ENCODE assay signal across 15 cellular contexts in the genomic region with DNA sequence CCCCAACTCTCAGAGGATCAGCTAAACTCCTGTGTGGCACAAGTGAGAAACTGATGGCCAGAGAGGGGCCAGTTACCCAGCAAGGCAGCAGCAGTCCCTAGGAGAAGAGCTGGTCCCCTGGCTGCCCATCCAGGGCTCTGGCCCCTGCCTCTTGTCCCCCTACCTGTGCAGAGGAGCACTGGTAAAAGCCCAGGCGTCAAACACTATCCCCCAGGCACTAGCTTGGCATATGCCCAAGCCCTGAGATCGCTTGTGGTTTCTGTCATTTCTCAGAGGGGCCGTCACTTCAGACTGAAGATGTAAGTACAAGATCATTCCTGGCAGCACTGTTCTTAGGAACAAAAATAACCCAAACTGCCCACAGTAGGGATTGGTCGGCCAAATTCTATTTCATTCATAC. TPM values are rescaled to one million over a fixed set of nuclear protein-coding genes. Genes with fewer than 3 reads are reported as not detected.
DNase-seq lines count a peak whose midpoint lies in the region; ATAC-seq and TF ChIP-seq lines count a peak whose summit lies in the region.
"Had no signal": no experiment of that assay in that cellular context is flagged by ENCODE, and none has a peak within 500 bp of the region (broad histone marks: within the 10 kb centered on the region; RNA-seq: fewer than 3 reads in every experiment).

No MANE protein-coding gene starts in this region.

- H2AFZ ChIP-seq in IMR-90 (replicated peaks; ENCODE audit: low read length, poor library complexity): no peak overlapping the region

- H4K91ac ChIP-seq in IMR-90 (ENCODE audit: insufficient read depth, low read depth, low read length): 0 out of 2 replicates have a peak overlapping the region, but pooled peaks have one; percentile 7

- no peak overlapping the region for H4K5ac ChIP-seq in IMR-90 (ENCODE audit: low read depth, low read length)

- peaks cover 3% of the 10 kb centered on the region; the same call in 1 of the 2 replicates for H3K9me1 ChIP-seq in IMR-90 (ENCODE audit: insufficient read depth, low read length)

- peak; percentile 36 for DNase-seq in IMR-90
- peak; percentile 74 for DNase-seq in astrocyte of the hippocampus (ENCODE audit: low read depth, low spot score)
- DNase-seq in left cardiac atrium: no peak
- DNase-seq in GM13976 (ENCODE audit: low spot score): no peak
- no peak for DNase-seq in COR-L47 (lab: John Stamatoyannopoulos, UW)
- no peak for DNase-seq in T-helper 1 cell
- DNase-seq: kidney glomerular epithelial cell, NCI-H1105, NCI-H510A, right lobe of liver had no signal

- BruUV-seq in IMR-90 (replicated peaks; lab: Mats Ljungman, UMichigan): no TSS peak

- H3K9ac ChIP-seq in IMR-90 (ENCODE audit: low read depth, low read length): no peak overlapping the region
- H3K9ac ChIP-seq in subcutaneous abdominal adipose tissue (ENCODE audit: low read length in 5 of 5): peak overlapping the region in 3 of 5 donors; percentile 31 to 78 (median 31)

- no peaks in the 10 kb centered on the region for H3K27me3 ChIP-seq in IMR-90 (ENCODE audit: control insufficient read depth, insufficient read depth, low read length)
- no peaks in the 10 kb centered on the region for H3K27me3 ChIP-seq in subcutaneous abdominal adipose tissue (ENCODE audit: control insufficient read depth in 5 of 5, insufficient read depth in 4 of 5, low read length in 5 of 5)
- H3K27me3 ChIP-seq: right lobe of liver, SJSA1 had no signal

- POLR2A ChIA-PET in IMR-90 (lab: Charles Lee; ENCODE audit: unreplicated experiment): no interaction called here

- no peak for TF ChIP-seq POLR2A in IMR-90 (IDR thresholded peaks at IDR 0.05; ENCODE audit: low read depth, low read length)

- no CpG with 5 or more reads among the region's 4 CpGs for WGBS in IMR-90 (ENCODE audit: extremely low coverage in 2 of 2, insufficient read length in 1 of 2), 2 experiments

- no peak overlapping the region for H3K4me2 ChIP-seq in IMR-90 (ENCODE audit: low read depth, low read length)

- intact Hi-C loops in IMR-90 (cut with micrococcal nuclease) (no loop called here), left cardiac atrium (cut with DNase I) (loop anchor here in 1 of 2 donors (5.0 kb wide), 1 partner anchor 135 kb away; no protein-coding TSS in a partner anchor)

- H2AK5ac ChIP-seq in IMR-90 (ENCODE audit: low read depth, low read length): peak overlapping the region; percentile 36

- H4K8ac ChIP-seq in IMR-90 (ENCODE audit: low read depth in 2 of 2, low read length in 2 of 2): no peak overlapping the region

- H3K23ac ChIP-seq in IMR-90 (ENCODE audit: low read depth, low read length): no peak overlapping the region

- peaks cover 42% of the 10 kb centered on the region; the same call in 1 of the 2 replicates for H3K36me3 ChIP-seq in IMR-90 (ENCODE audit: control insufficient read depth, insufficient read depth, low read length)
- H3K36me3 ChIP-seq in subcutaneous abdominal adipose tissue (ENCODE audit: control insufficient read depth in 5 of 5, insufficient read depth in 5 of 5, low read length in 5 of 5): peaks cover 0 to 44% (median 37%) of the 10 kb centered on the region in 5 donors
- H3K36me3 ChIP-seq: right lobe of liver, SJSA1, thoracic aorta had no signal

- TF ChIP-seq RAD21 in IMR-90 (IDR thresholded peaks at IDR 0.05; ENCODE audit: low read length): no peak

- no peak overlapping the region for H3K4me3 ChIP-seq in IMR-90 (ENCODE audit: insufficient read depth, low read depth, low read length)
- no peak overlapping the region for H3K4me3 ChIP-seq in subcutaneous abdominal adipose tissue (ENCODE audit: low read depth in 1 of 5, low read length in 5 of 5)
- H3K4me3 ChIP-seq: right lobe of liver, SJSA1 had no signal

- H3K14ac ChIP-seq in IMR-90 (replicated peaks; ENCODE audit: low read depth, low read length): no peak overlapping the region

- no peak overlapping the region for H2BK15ac ChIP-seq in IMR-90 (ENCODE audit: low read depth, low read length)

- H3K9me3 ChIP-seq in IMR-90 (ENCODE audit: control insufficient read depth, insufficient read depth, low read length) (peaks cover 2% of the 10 kb centered on the region; the same call in 1 of the 2 replicates), subcutaneous abdominal adipose tissue (ENCODE audit: control insufficient read depth in 5 of 5, low read length in 5 of 5) (peaks cover 0 to 2% (median 0%) of the 10 kb centered on the region in 5 donors)
- H3K9me3 ChIP-seq: right lobe of liver, SJSA1, thoracic aorta had no signal

- TF ChIP-seq CTCF in IMR-90 (conservative IDR thresholded peaks at IDR 0.05; ENCODE audit: low read depth, low read length): no peak
- no peak for TF ChIP-seq CTCF in GM13976 (IDR thresholded peaks at IDR 0.05; ENCODE audit: borderline replicate concordance, control extremely low read depth, extremely low read depth, insufficient read depth, missing control alignments)

- no peak overlapping the region for H3K56ac ChIP-seq in IMR-90 (ENCODE audit: extremely low read depth, insufficient read depth, low read length)

- H3K79me1 ChIP-seq in IMR-90 (ENCODE audit: low read depth in 1 of 2, low read length in 2 of 2): peaks cover 0 to 3% of the 10 kb centered on the region in 2 experiments; a peak in 1 of 4 replicates

- no peak overlapping the region for H2BK5ac ChIP-seq in IMR-90 (ENCODE audit: low read depth, low read length, poor library complexity, severe bottlenecking)

- 0 out of 2 replicates have a peak overlapping the region, but pooled peaks have one; percentile 13 for H3K27ac ChIP-seq in IMR-90 (ENCODE audit: insufficient read depth, low read length)
- H3K27ac ChIP-seq in subcutaneous abdominal adipose tissue (ENCODE audit: low read depth, low read length): peak overlapping the region; percentile 93
- H3K27ac ChIP-seq: right lobe of liver, SJSA1 had no signal

- H3K4ac ChIP-seq in IMR-90 (ENCODE audit: low read depth, low read length): 0 out of 2 replicates have a peak overlapping the region, but pooled peaks have one; percentile 5

- in situ Hi-C loops in IMR-90 (cut with MboI; ENCODE audit: low sequenced_read_pairs): loop anchor here (5.0 kb wide), 1 partner anchor 140 kb away; no protein-coding TSS in a partner anchor
- in situ Hi-C loops in GM13976 (cut with MboI; ENCODE audit: low sequenced_read_pairs, unreplicated experiment): loop anchor here (10.0 kb wide), 1 partner anchor 153 kb away; no protein-coding TSS in a partner anchor

- CTCF ChIA-PET in IMR-90 (lab: Yijun Ruan, JAX): interaction anchor here (1.0 to 2.5 kb wide), 5 partner anchors 126 to 150 kb away, joined by 3 to 18 read pairs (median 4); no protein-coding TSS in a partner anchor

- dilution Hi-C loops in IMR-90 (cut with HindIII; ENCODE audit: low sequenced_read_pairs, unreplicated experiment): no loop called here

- H2BK20ac ChIP-seq in IMR-90 (ENCODE audit: low read depth, low read length): no peak overlapping the region

- ATAC-seq in IMR-90 (ENCODE audit: low read depth): no peak
- ATAC-seq in left cardiac atrium: peak; percentile 3 to 12
- no peak for ATAC-seq in GM19455 (IDR thresholded peaks at IDR 0.05; ENCODE audit: unreplicated experiment)
- ATAC-seq: natural killer cell treated with Interleukin-12 subunit alpha and Interleukin-12 subunit beta and Interleukin-15 and Interleukin-18, amount 100 ng/mL, for 72 hours; right lobe of liver had no signal

- H4K20me1 ChIP-seq in IMR-90 (ENCODE audit: insufficient read depth, low read length): no peaks in the 10 kb centered on the region; the same call in 1 of the 2 replicates

- H3K18ac ChIP-seq in IMR-90 (ENCODE audit: low read depth, low read length): no peak overlapping the region

- H2BK120ac ChIP-seq in IMR-90 (ENCODE audit: low read depth, low read length): peak overlapping the region; percentile 5; the same call in 1 of the 2 replicates

- no peak overlapping the region for H2AK9ac ChIP-seq in IMR-90 (replicated peaks; ENCODE audit: low read depth, low read length, poor library complexity)

- H3K4me1 ChIP-seq in IMR-90 (ENCODE audit: control insufficient read depth, insufficient read depth, low read length) (peaks cover 15% of the 10 kb centered on the region), subcutaneous abdominal adipose tissue (ENCODE audit: control insufficient read depth in 5 of 5, insufficient read depth in 5 of 5, low read length in 5 of 5) (peaks cover 18 to 75% (median 69%) of the 10 kb centered on the region in 5 donors)

TF ChIP-seq in IMR-90, 13 proteins besides CTCF, POLR2A, EP300 and RAD21 (continues in another document):
- TF ChIP-seq MAFK (IDR thresholded peaks at IDR 0.05; ENCODE audit: low read depth, low read length): no peak
- TF ChIP-seq MXI1 (IDR thresholded peaks at IDR 0.05; ENCODE audit: borderline replicate concordance, low read depth, low read length): no peak
- TF ChIP-seq SMC3 (IDR thresholded peaks at IDR 0.05; ENCODE audit: low read depth, low read length): no peak
- TF ChIP-seq, protein P1, sequence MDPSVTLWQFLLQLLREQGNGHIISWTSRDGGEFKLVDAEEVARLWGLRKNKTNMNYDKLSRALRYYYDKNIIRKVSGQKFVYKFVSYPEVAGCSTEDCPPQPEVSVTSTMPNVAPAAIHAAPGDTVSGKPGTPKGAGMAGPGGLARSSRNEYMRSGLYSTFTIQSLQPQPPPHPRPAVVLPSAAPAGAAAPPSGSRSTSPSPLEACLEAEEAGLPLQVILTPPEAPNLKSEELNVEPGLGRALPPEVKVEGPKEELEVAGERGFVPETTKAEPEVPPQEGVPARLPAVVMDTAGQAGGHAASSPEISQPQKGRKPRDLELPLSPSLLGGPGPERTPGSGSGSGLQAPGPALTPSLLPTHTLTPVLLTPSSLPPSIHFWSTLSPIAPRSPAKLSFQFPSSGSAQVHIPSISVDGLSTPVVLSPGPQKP (IDR thresholded peaks at IDR 0.05; ENCODE audit: borderline replicate concordance, low read depth, low read length): no peak
- TF ChIP-seq, protein P2, sequence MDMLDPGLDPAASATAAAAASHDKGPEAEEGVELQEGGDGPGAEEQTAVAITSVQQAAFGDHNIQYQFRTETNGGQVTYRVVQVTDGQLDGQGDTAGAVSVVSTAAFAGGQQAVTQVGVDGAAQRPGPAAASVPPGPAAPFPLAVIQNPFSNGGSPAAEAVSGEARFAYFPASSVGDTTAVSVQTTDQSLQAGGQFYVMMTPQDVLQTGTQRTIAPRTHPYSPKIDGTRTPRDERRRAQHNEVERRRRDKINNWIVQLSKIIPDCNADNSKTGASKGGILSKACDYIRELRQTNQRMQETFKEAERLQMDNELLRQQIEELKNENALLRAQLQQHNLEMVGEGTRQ (IDR thresholded peaks at IDR 0.05; ENCODE audit: low read depth, low read length): no peak
- no peak for TF ChIP-seq NFE2L2 (IDR thresholded peaks at IDR 0.05; ENCODE audit: low read depth, low read length)
- TF ChIP-seq CEBPB (IDR thresholded peaks at IDR 0.05; ENCODE audit: low read depth, low read length): no peak
- TF ChIP-seq RFX5 (IDR thresholded peaks at IDR 0.05; ENCODE audit: low read depth, low read length): no peak
- no peak for TF ChIP-seq FOS (IDR thresholded peaks at IDR 0.05; ENCODE audit: low read depth, low read length)
- TF ChIP-seq CHD1 (IDR thresholded peaks at IDR 0.05; ENCODE audit: low read depth, low read length): no peak

RNA-seq across cellular contexts. Expression of gene COL15A1, which starts 53.9 kb away (rescaled TPM):
- total RNA-seq in IMR-90 (2012; rRNA removed): 1.9 and 2.2 TPM in 2 replicates
- polyA plus RNA-seq in IMR-90 (2012; rRNA removed): 3.1 and 3.7 TPM in 2 replicates
- polyA plus RNA-seq in IMR-90 (2012; cell fraction: cytosol; rRNA removed): 1.9 and 4.0 TPM in 2 replicates
- polyA plus RNA-seq in IMR-90 (2012; cell fraction: nucleus; rRNA removed; ENCODE audit: low replicate concordance): 4.3 and 4.6 TPM in 2 replicates
- total RNA-seq in left cardiac atrium: 10 to 100 TPM; 73.3 to 75.0 TPM

Comparison
In these comparisons a context has a peak if more than half of its experiments do, and no peak if none do; other contexts are left out.
1. ATAC-seq: peak in left cardiac atrium (2 of 2); none in IMR-90 (single experiment) and GM19455 (single experiment).
2. DNase-seq: peak in IMR-90 (single experiment) and astrocyte of the hippocampus (single experiment); none in left cardiac atrium (single experiment), GM13976 (single experiment), COR-L47 (single experiment) and T-helper 1 cell (0 of 5).
3. RNA of gene COL15A1, which starts 53.9 kb away (total RNA-seq): 73.3 to 75.0 TPM in left cardiac atrium; 1.9 to 2.2 TPM in IMR-90; every median in the first group is over 10 times any median in the second.